Comparison of ENCODE assay signal across 11 cellular contexts in genomic region chr17:19024101-19025078, GRCh38. TPM values are rescaled to one million over a fixed set of nuclear protein-coding genes. Genes with fewer than 3 reads are reported as not detected.
A peak's percentile ranks its signal among the peaks of the same experiment; 100 is the strongest.
DNase-seq lines count a peak whose midpoint lies in the region; ATAC-seq and TF ChIP-seq lines count a peak whose summit lies in the region.
"Had no signal": no experiment of that assay in that cellular context is flagged by ENCODE, and none has a peak within 500 bp of the region (broad histone marks: within the 10 kb centered on the region; RNA-seq: fewer than 3 reads in every experiment).

No MANE protein-coding gene starts in this region.

- H3K27ac Mint-ChIP-seq in CD8-positive, alpha-beta T cell, result peak overlapping the region; percentile 84
- peak overlapping the region; percentile 28 to 91 (median 67) for H3K27ac Mint-ChIP-seq in naive B cell
- H3K27ac Mint-ChIP-seq: stimulated activated naive B cell treated with anti-CD40 and anti-IgM and Interleukin-4, amounts not matched to agents 10 μg/mL and 1 μg/mL and 100 μg/mL, for 72 hours had no signal

- TF ChIP-seq EP300 in transverse colon (IDR thresholded peaks at IDR 0.05; ENCODE audit: low read depth), result no peak

- H3K4me1 ChIP-seq in CD8-positive, alpha-beta T cell (ENCODE audit: insufficient read depth, low read length), result peaks cover 14% of the 10 kb centered on the region
- H3K4me1 ChIP-seq in ascending aorta (no peaks in the 10 kb centered on the region), transverse colon (no peaks in the 10 kb centered on the region)

- H3K27me3 ChIP-seq in CD8-positive, alpha-beta T cell (ENCODE audit: insufficient read depth, low read length), result no peaks in the 10 kb centered on the region
- H3K27me3 ChIP-seq in ascending aorta, result no peaks in the 10 kb centered on the region
- no peaks in the 10 kb centered on the region for H3K27me3 ChIP-seq in transverse colon

- peak overlapping the region; percentile 39 for H3K4me3 Mint-ChIP-seq in CD8-positive, alpha-beta T cell
- H3K4me3 Mint-ChIP-seq in naive B cell, result no peak overlapping the region
- H3K4me3 Mint-ChIP-seq: stimulated activated naive B cell treated with anti-CD40 and anti-IgM and Interleukin-4, amounts not matched to agents 10 μg/mL and 1 μg/mL and 100 μg/mL, for 72 hours had no signal

- WGBS in transverse colon (ENCODE audit: low coverage in 1 of 2), 2 donors, result 82% methylated on average over 22 of the region's 22 CpGs; no CpG with 5 or more reads in 1 of the 2 donors

- H3K9me3 Mint-ChIP-seq in CD8-positive, alpha-beta T cell, result no peaks in the 10 kb centered on the region
- no peaks in the 10 kb centered on the region for H3K9me3 Mint-ChIP-seq in naive B cell
- H3K9me3 Mint-ChIP-seq: stimulated activated naive B cell treated with anti-CD40 and anti-IgM and Interleukin-4, amounts not matched to agents 10 μg/mL and 1 μg/mL and 100 μg/mL, for 72 hours had no signal

- in situ Hi-C loops in transverse colon (cut with MboI; ENCODE audit: low pct_ligation_motif_present in 1 of 4, low pct_unique_long_range_greater_than_20kb in 1 of 4, low sequenced_read_pairs in 3 of 4), result no loop called here

- peak in 1 of 7 experiments; percentile 23 for DNase-seq in CD8-positive, alpha-beta T cell
- DNase-seq in MV-4-11 (lab: John Stamatoyannopoulos, UW) (peak; percentile 11), naive B cell (no peak), NAMALWA (ENCODE audit: low spot score) (no peak), ascending aorta (ENCODE audit: low spot score in 2 of 2) (no peak), transverse colon (no peak)
- DNase-seq in central memory CD4-positive, alpha-beta T cell, result peak; percentile 17
- DNase-seq in stimulated activated CD8-positive, alpha-beta memory T cell treated with anti-CD3 and anti-CD28 coated beads, Interleukin-4, amount 100 ng/mL, for 48 hours, result no peak
- DNase-seq: DMS 273 treated with DMSO at 0.1 percent for 48 hours; effector CD4-positive, alpha-beta T cell; stimulated activated naive B cell treated with anti-CD40 and anti-IgM and Interleukin-4, amounts not matched to agents 10 μg/mL and 1 μg/mL and 100 μg/mL, for 72 hours had no signal

- POLR2A ChIA-PET in CD8-positive, alpha-beta T cell (lab: Charles Lee), result interaction anchor here (0.7 to 2.0 kb wide), 3 partner anchors 18 to 170 kb away, joined by 3 to 7 read pairs (median 3); partner anchors contain the start of gene FAM83G

- peaks cover 9% of the 10 kb centered on the region for H3K36me3 ChIP-seq in CD8-positive, alpha-beta T cell (ENCODE audit: insufficient read depth, low read length)
- H3K36me3 ChIP-seq in ascending aorta, result no peaks in the 10 kb centered on the region
- no peaks in the 10 kb centered on the region for H3K36me3 ChIP-seq in transverse colon

- intact Hi-C loops in CD8-positive, alpha-beta T cell (cut with DNase I, micrococcal nuclease), result no loop called here
- intact Hi-C loops in ascending aorta (cut with DNase I), result no loop called here
- intact Hi-C loops in transverse colon (cut with DNase I; ENCODE audit: low total_unique reads), result no loop called here

- no peaks in the 10 kb centered on the region for H3K27me3 Mint-ChIP-seq in CD8-positive, alpha-beta T cell (ENCODE audit: low read depth)
- no peaks in the 10 kb centered on the region for H3K27me3 Mint-ChIP-seq in naive B cell
- H3K27me3 Mint-ChIP-seq: stimulated activated naive B cell treated with anti-CD40 and anti-IgM and Interleukin-4, amounts not matched to agents 10 μg/mL and 1 μg/mL and 100 μg/mL, for 72 hours had no signal

- H3K4me3 ChIP-seq in CD8-positive, alpha-beta T cell (ENCODE audit: low read depth, low read length), result no peak overlapping the region
- no peak overlapping the region for H3K4me3 ChIP-seq in ascending aorta
- H3K4me3 ChIP-seq in transverse colon, result no peak overlapping the region

- peaks cover 16% of the 10 kb centered on the region for H3K4me1 Mint-ChIP-seq in CD8-positive, alpha-beta T cell (ENCODE audit: low read depth)
- H3K4me1 Mint-ChIP-seq in naive B cell, result peaks cover 13 to 23% (median 17%) of the 10 kb centered on the region in 3 donors

- CTCF ChIA-PET in CD8-positive, alpha-beta T cell (lab: Charles Lee), result interaction anchor here (2.8 kb wide), 1 partner anchor 64 kb away, joined by 17 read pairs; no protein-coding TSS in a partner anchor

- H3K27ac ChIP-seq in CD8-positive, alpha-beta T cell (ENCODE audit: low read depth, low read length), result no peak overlapping the region
- H3K27ac ChIP-seq in ascending aorta (no peak overlapping the region), transverse colon (no peak overlapping the region)

- peaks cover 38% of the 10 kb centered on the region for H3K36me3 Mint-ChIP-seq in CD8-positive, alpha-beta T cell
- H3K36me3 Mint-ChIP-seq in naive B cell, result peaks cover 0 to 3% of the 10 kb centered on the region in 2 donors

- ATAC-seq in CD8-positive, alpha-beta T cell, result peak; percentile 59
- no peak for ATAC-seq in naive B cell (ENCODE audit: low read depth in 2 of 2)

- TF ChIP-seq POLR2A in transverse colon (IDR thresholded peaks at IDR 0.05), result no peak

- TF ChIP-seq CTCF in CD8-positive, alpha-beta T cell (IDR thresholded peaks at IDR 0.05), result no peak
- TF ChIP-seq CTCF in ascending aorta (IDR thresholded peaks at IDR 0.05), result no peak
- TF ChIP-seq CTCF in transverse colon (IDR thresholded peaks at IDR 0.05), result no peak

- H3K9me3 ChIP-seq in CD8-positive, alpha-beta T cell (ENCODE audit: low read length), result no peaks in the 10 kb centered on the region
- H3K9me3 ChIP-seq in ascending aorta (no peaks in the 10 kb centered on the region), transverse colon (no peaks in the 10 kb centered on the region)

RNA-seq across cellular contexts. Expression of gene FAM83G, which starts 19.8 kb away (rescaled TPM):
- total RNA-seq in CD8-positive, alpha-beta T cell, result 1 to 10 TPM; 3.5 to 4.1 TPM
- 1 to 10 TPM; 2.5 to 4.4 (median 2.9) TPM for polyA plus RNA-seq in naive B cell (ENCODE audit: low read depth in 6 of 6)
- total RNA-seq in ascending aorta (11.2 TPM), transverse colon (10 to 100 TPM; 33.6 to 75.6 (median 39.4) TPM)

RNA-seq across cellular contexts. Expression of gene GRAP, which starts 22.4 kb away (rescaled TPM):
- 10 to 100 TPM; 15.8 to 18.3 TPM for total RNA-seq in CD8-positive, alpha-beta T cell
- 10 to 100 TPM; 46.2 to 90.5 (median 52.6) TPM for polyA plus RNA-seq in naive B cell (ENCODE audit: low read depth in 6 of 6)
- total RNA-seq in ascending aorta (1.8 TPM), transverse colon (10 to 100 TPM in 1 of 4 donors, 1 to 10 TPM in 3; 1.6 to 20.2 (median 5.5) TPM)

Comparison
In these comparisons a context has a peak if more than half of its experiments do, and no peak if none do; other contexts are left out.
1. DNase-seq: peak in MV-4-11 (single experiment) and central memory CD4-positive, alpha-beta T cell (single experiment); none in naive B cell (single experiment), NAMALWA (single experiment), ascending aorta (0 of 2), stimulated activated CD8-positive, alpha-beta memory T cell treated with anti-CD3 and anti-CD28 coated beads, Interleukin-4, amount 100 ng/mL, for 48 hours (single experiment) and transverse colon (single experiment).